8 cellular contexts compared by ENCODE assay signal in genomic region chr4:105895324-105895608, GRCh38. TPM values are rescaled to one million over a fixed set of nuclear protein-coding genes. Genes with fewer than 3 reads are reported as not detected.
DNase-seq lines count a peak whose midpoint lies in the region; ATAC-seq and TF ChIP-seq lines count a peak whose summit lies in the region.

Gene NPNT (plus strand): TSS chr4:105895471. CDS start chr4:105895653, 182 bp downstream.

- TF ChIP-seq CTCF in HEK293 (tag by site-specific recombination; IDR thresholded peaks at IDR 0.05), result no peak
- no peak for TF ChIP-seq CTCF in fibroblast of lung (conservative IDR thresholded peaks at IDR 0.05 in 1 of 2, IDR thresholded peaks at IDR 0.05 in 1 of 2; ENCODE audit: low read depth in 1 of 2, low read length in 2 of 2)

- DNase-seq in NCI-H69 (lab: John Stamatoyannopoulos, UW) (peak; percentile 92), fibroblast of lung (ENCODE audit: low read depth in 2 of 2) (peak in 1 of 2 donors; percentile 4), neuronal stem cell (ENCODE audit: low spot score) (no peak), medulla oblongata (ENCODE audit: extremely low spot score) (no peak), MV-4-11 (lab: John Stamatoyannopoulos, UW) (no peak), NCI-H2171 treated with DMSO at 0.1 percent for 48 hours (lab: John Stamatoyannopoulos, UW) (no peak)

- POLR2A ChIA-PET in HEK293 (lab: Yijun Ruan, JAX), result interaction anchor here (1.2 kb wide), 2 partner anchors 181 to 185 kb away, joined by 3 to 5 read pairs; no protein-coding TSS in a partner anchor

- H4K20me1 ChIP-seq in fibroblast of lung (ENCODE audit: control insufficient read depth, extremely low read depth, insufficient read depth, low read length), result no peaks in the 10 kb centered on the region

- H3K4me2 ChIP-seq in fibroblast of lung (ENCODE audit: extremely low read depth, insufficient read depth, low read length) (peak within 1 kb of the TSS; percentile 48), neuronal stem cell (ENCODE audit: insufficient read depth, low read length, poor library complexity, severe bottlenecking) (peak within 1 kb of the TSS; percentile 92)

- no peaks in the 10 kb centered on the region for H3K79me2 ChIP-seq in fibroblast of lung (ENCODE audit: control insufficient read depth, insufficient read depth, low read length)

- WGBS in neuronal stem cell (ENCODE audit: extremely low coverage in 2 of 2, insufficient read length in 2 of 2, insufficient replicate concordance in 1 of 2), 2 donors, result no CpG with 5 or more reads among the region's 34 CpGs

- H3K9me3 ChIP-seq in HEK293 (ENCODE audit: control insufficient read depth, insufficient read depth, low read depth, low read length), result no peaks in the 10 kb centered on the region
- H3K9me3 ChIP-seq in fibroblast of lung (ENCODE audit: control insufficient read depth, insufficient read depth, low read depth, low read length), result no peaks in the 10 kb centered on the region
- no peaks in the 10 kb centered on the region for H3K9me3 ChIP-seq in neuronal stem cell (replicated peaks in 1 of 2; ENCODE audit: control insufficient read depth in 2 of 2, insufficient read depth in 1 of 2, low read depth in 1 of 2, low read length in 2 of 2)

- no peak within 1 kb of the TSS for H2AFZ ChIP-seq in fibroblast of lung (ENCODE audit: low read length)
- peak within 1 kb of the TSS; percentile 88 for H2AFZ ChIP-seq in neuronal stem cell (ENCODE audit: low read length)

- H3K79me1 ChIP-seq in neuronal stem cell (ENCODE audit: low read depth, low read length), result no peaks in the 10 kb centered on the region

- H3K14ac ChIP-seq in neuronal stem cell (ENCODE audit: low read length), result peak within 1 kb of the TSS; percentile 64

- H2AK5ac ChIP-seq in neuronal stem cell (ENCODE audit: low read depth, low read length), result no peak within 1 kb of the TSS

- peaks cover 40% of the 10 kb centered on the region for H3K27me3 ChIP-seq in fibroblast of lung (ENCODE audit: control insufficient read depth, insufficient read depth, low read length)
- peaks cover 15 to 92% (median 40%) of the 10 kb centered on the region in 3 experiments for H3K27me3 ChIP-seq in neuronal stem cell (ENCODE audit: control insufficient read depth in 3 of 3, insufficient read depth in 3 of 3, low read depth in 1 of 3, low read length in 3 of 3)

- peak within 1 kb of the TSS; percentile 67; the same call in 1 of the 2 replicates for H3K27ac ChIP-seq in HEK293 (ENCODE audit: extremely low read depth, low read depth, low read length)
- H3K27ac ChIP-seq in fibroblast of lung (ENCODE audit: insufficient read depth, low read length), result no peak within 1 kb of the TSS
- no peak within 1 kb of the TSS for H3K27ac ChIP-seq in neuronal stem cell (replicated peaks; ENCODE audit: low read length)

- H3K4ac ChIP-seq in neuronal stem cell (ENCODE audit: low read length), result no peak within 1 kb of the TSS

- CTCF ChIA-PET in HEK293 (lab: Yijun Ruan, JAX), result interaction anchor here (0.6 kb wide), 1 partner anchor 309 kb away, joined by 3 read pairs; no protein-coding TSS in a partner anchor

- H2BK5ac ChIP-seq in neuronal stem cell (ENCODE audit: low read length), result no peak within 1 kb of the TSS

- peak within 1 kb of the TSS; percentile 66 for H3K23ac ChIP-seq in neuronal stem cell (ENCODE audit: low read depth, low read length, poor library complexity)

- peak within 1 kb of the TSS; percentile 66 for H3K4me3 ChIP-seq in HEK293 (ENCODE audit: low read depth, low read length)
- peak within 1 kb of the TSS in 2 of 4 experiments; percentile 49 for H3K4me3 ChIP-seq in fibroblast of lung (replicated peaks in 1 of 4; ENCODE audit: control extremely low read depth in 1 of 4, insufficient read depth in 1 of 4, low read depth in 3 of 4, low read length in 4 of 4)
- H3K4me3 ChIP-seq in neuronal stem cell (ENCODE audit: low read length in 2 of 2), result peak within 1 kb of the TSS; percentile 35 to 80

- H3K4me1 ChIP-seq in HEK293 (ENCODE audit: control insufficient read depth, insufficient read depth, low read length) (peaks cover 12% of the 10 kb centered on the region), fibroblast of lung (ENCODE audit: control insufficient read depth, extremely low read depth, insufficient read depth, low read length) (no peaks in the 10 kb centered on the region), neuronal stem cell (ENCODE audit: control insufficient read depth in 2 of 2, insufficient read depth in 1 of 2, low read depth in 1 of 2, low read length in 2 of 2) (peaks cover 2 to 4% of the 10 kb centered on the region in 2 donors)

- peak; percentile 43 for ATAC-seq in GM18498 (IDR thresholded peaks at IDR 0.05; ENCODE audit: unreplicated experiment)

- H2BK15ac ChIP-seq in neuronal stem cell (ENCODE audit: low read length), result no peak within 1 kb of the TSS

- H4K91ac ChIP-seq in neuronal stem cell (ENCODE audit: low read depth, low read length, poor library complexity), result no peak within 1 kb of the TSS

- H3K18ac ChIP-seq in neuronal stem cell (ENCODE audit: low read length), result peak within 1 kb of the TSS; percentile 70

- H3K36me3 ChIP-seq in HEK293 (ENCODE audit: control insufficient read depth in 2 of 2, insufficient read depth in 1 of 2, low read length in 2 of 2) (peaks cover 0 to 7% of the 10 kb centered on the region in 2 experiments; a peak in 1 of 3 replicates), fibroblast of lung (ENCODE audit: control insufficient read depth, insufficient read depth, low read length) (no peaks in the 10 kb centered on the region), neuronal stem cell (replicated peaks in 1 of 2; ENCODE audit: control insufficient read depth in 2 of 2, insufficient read depth in 2 of 2, low read length in 2 of 2) (no peaks in the 10 kb centered on the region)

- no peak within 1 kb of the TSS for H2BK120ac ChIP-seq in neuronal stem cell (ENCODE audit: low read depth, low read length)

- no peak within 1 kb of the TSS for H4K8ac ChIP-seq in neuronal stem cell (ENCODE audit: low read depth, low read length)

- H3K9ac ChIP-seq in fibroblast of lung (ENCODE audit: insufficient read depth, low read length) (no peak within 1 kb of the TSS), neuronal stem cell (ENCODE audit: low read depth, low read length, poor library complexity) (peak within 1 kb of the TSS; percentile 54)

- H2BK12ac ChIP-seq in neuronal stem cell (ENCODE audit: low read length), result no peak within 1 kb of the TSS

TF ChIP-seq in HEK293, 187 proteins besides CTCF, POLR2A, EP300 and RAD21 (continues in another document):
- TF ChIP-seq ZNF777 (tag by site-specific recombination; IDR thresholded peaks at IDR 0.05; ENCODE audit: borderline replicate concordance) (no peak), IKZF3 (tag by site-specific recombination; IDR thresholded peaks at IDR 0.05) (no peak), ZNF639 (tag by site-specific recombination; IDR thresholded peaks at IDR 0.05) (no peak), ZNF626 (tag by site-specific recombination; IDR thresholded peaks at IDR 0.05) (no peak), ZNF514 (tag by site-specific recombination; IDR thresholded peaks at IDR 0.05) (no peak), SCRT1 (tag by site-specific recombination; IDR thresholded peaks at IDR 0.05; ENCODE audit: borderline replicate concordance) (no peak), ZNF645 (tag by site-specific recombination; IDR thresholded peaks at IDR 0.05) (no peak), ZNF704 (tag by site-specific recombination; IDR thresholded peaks at IDR 0.05) (no peak), ZNF18 (tag by site-specific recombination; IDR thresholded peaks at IDR 0.05) (no peak)

RNA-seq across cellular contexts. Expression of gene NPNT, which starts in this region (rescaled TPM):
- total RNA-seq in fibroblast of lung, result 5.9 and 20.3 TPM in 2 replicates
- polyA plus RNA-seq in fibroblast of lung, result 0.02 and 0.07 TPM in 2 replicates
- 0.10 TPM in 1 of 2 replicates, not detected in the other for polyA plus RNA-seq in fibroblast of lung (2012)
- polyA minus RNA-seq in fibroblast of lung (ENCODE audit: low replicate concordance), result not detected in 2 replicates
- 0.33 TPM for polyA plus RNA-seq in neuronal stem cell (2013, experiment 1 of 2)
- 0.32 TPM for polyA plus RNA-seq in neuronal stem cell (2013, experiment 2 of 2)
